11 cellular contexts compared by ENCODE assay signal in the genomic region with DNA sequence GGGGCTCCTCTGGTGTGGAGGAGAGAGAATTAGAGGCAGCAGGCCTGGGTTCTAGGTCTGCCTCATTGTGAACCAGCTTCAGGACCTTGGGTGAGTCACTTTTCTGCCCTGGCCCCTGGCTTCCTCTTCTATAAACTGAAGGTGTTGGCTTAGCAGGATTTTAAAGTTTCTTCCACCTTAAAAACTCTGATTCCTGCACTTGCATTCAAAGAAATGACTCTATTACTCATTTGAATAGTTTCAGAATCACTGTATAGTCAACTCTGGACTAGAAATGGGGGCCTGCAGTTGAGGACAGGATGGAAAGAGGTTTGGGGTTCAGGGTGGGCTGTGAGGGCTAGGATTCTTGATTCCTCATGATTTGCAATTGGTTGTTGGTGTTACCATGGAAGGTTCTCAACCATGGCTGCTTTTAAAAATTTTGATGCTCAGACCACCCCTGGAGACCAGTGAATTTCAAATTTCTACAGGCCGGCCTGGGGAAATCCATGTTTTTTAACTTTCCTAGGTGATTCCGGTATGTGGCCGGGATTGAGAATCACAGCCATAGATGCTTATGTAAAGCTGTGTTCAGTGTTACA. TPM values are rescaled to one million over a fixed set of nuclear protein-coding genes. Genes with fewer than 3 reads are reported as not detected.
DNase-seq lines count a peak whose midpoint lies in the region; ATAC-seq, FAIRE-seq and TF ChIP-seq lines count a peak whose summit lies in the region.
"Had no signal": no experiment of that assay in that cellular context is flagged by ENCODE, and none has a peak within 500 bp of the region (broad histone marks: within the 10 kb centered on the region; RNA-seq: fewer than 3 reads in every experiment).

No MANE protein-coding gene starts in this region.

- no peak overlapping the region for H3K4me3 ChIP-seq in SJSA1
- no peak overlapping the region for H3K4me3 ChIP-seq in mesenchymal stem cell (ENCODE audit: insufficient read depth in 1 of 2, low read depth in 1 of 2, low read length in 2 of 2)
- H3K4me3 ChIP-seq: sigmoid colon had no signal

- peak; percentile 29 for ATAC-seq in GM21825 (IDR thresholded peaks at IDR 0.05; ENCODE audit: unreplicated experiment)

- H2BK5ac ChIP-seq in mesenchymal stem cell (ENCODE audit: low read depth, low read length, poor library complexity, severe bottlenecking) = no peak overlapping the region

- DNase-seq in GM12891 (ENCODE audit: insufficient read length, low spot score) (no peak), SJSA1 (ENCODE audit: low read depth in 1 of 2, low spot score in 2 of 2) (no peak), mesenchymal stem cell (no peak), AG08395 (ENCODE audit: low spot score) (no peak), cardiac septum (ENCODE audit: low spot score) (no peak), cerebellum (ENCODE audit: low spot score) (no peak), OCI-M1 (lab: John Stamatoyannopoulos, UW) (no peak)
- DNase-seq: activated gamma-delta T cell, NCI-H1436 treated with DMSO at 0.1 percent for 48 hours, sigmoid colon had no signal

- peak overlapping the region; percentile 10; the same call in 1 of the 2 replicates for H3K27ac ChIP-seq in SJSA1
- H3K27ac ChIP-seq in mesenchymal stem cell (ENCODE audit: low read length, poor library complexity, severe bottlenecking) = no peak overlapping the region

- H3K27me3 ChIP-seq in SJSA1 (replicated peaks) (no peaks in the 10 kb centered on the region), mesenchymal stem cell (ENCODE audit: control insufficient read depth in 1 of 2, insufficient read depth in 1 of 2, low read length in 2 of 2) (no peaks in the 10 kb centered on the region)
- H3K27me3 ChIP-seq: sigmoid colon had no signal

- 100% methylated on average over 1 of the region's 3 CpGs for WGBS in mesenchymal stem cell

- no peak overlapping the region for H2AFZ ChIP-seq in mesenchymal stem cell (ENCODE audit: low read depth, low read length)

- peak overlapping the region; percentile 13 for H3K9ac ChIP-seq in mesenchymal stem cell (ENCODE audit: low read length)

- no peak overlapping the region for H4K8ac ChIP-seq in mesenchymal stem cell (ENCODE audit: low read length)

- peak; percentile 28 for FAIRE-seq in GM12891 (lab: Jason Lieb, UNC)

- H3K9me3 ChIP-seq in SJSA1 (replicated peaks) (no peaks in the 10 kb centered on the region), mesenchymal stem cell (ENCODE audit: control insufficient read depth, low read length) (no peaks in the 10 kb centered on the region)
- H3K9me3 ChIP-seq: sigmoid colon had no signal

- no peak overlapping the region for H3K4me2 ChIP-seq in mesenchymal stem cell (ENCODE audit: low read length, poor library complexity, severe bottlenecking)

- H3K36me3 ChIP-seq in SJSA1 = peaks cover 16% of the 10 kb centered on the region; the same call in 1 of the 2 replicates
- peaks cover 0 to 27% of the 10 kb centered on the region in 2 experiments for H3K36me3 ChIP-seq in mesenchymal stem cell (ENCODE audit: control insufficient read depth in 1 of 2, insufficient read depth in 2 of 2, low read depth in 1 of 2, low read length in 2 of 2)
- H3K36me3 ChIP-seq: sigmoid colon had no signal

- H2BK120ac ChIP-seq in mesenchymal stem cell (ENCODE audit: low read depth, low read length) = no peak overlapping the region

- no peak overlapping the region for H3K4ac ChIP-seq in mesenchymal stem cell (ENCODE audit: low read depth in 1 of 2, low read length in 2 of 2)

- H3K14ac ChIP-seq in mesenchymal stem cell (ENCODE audit: low read length in 2 of 2) = no peak overlapping the region

- H4K91ac ChIP-seq in mesenchymal stem cell (ENCODE audit: low read length) = no peak overlapping the region

- no peak for TF ChIP-seq POLR2A in GM12891 (IDR thresholded peaks at IDR 0.05; ENCODE audit: low read depth, low read length)

- H3K4me1 ChIP-seq in SJSA1 (replicated peaks) (peaks cover 90% of the 10 kb centered on the region), mesenchymal stem cell (ENCODE audit: control insufficient read depth, insufficient read depth, low read depth, low read length) (peaks cover 25% of the 10 kb centered on the region)

- H2AK5ac ChIP-seq in mesenchymal stem cell (ENCODE audit: low read length, severe bottlenecking) = no peak overlapping the region

- no peak overlapping the region for H3K23ac ChIP-seq in mesenchymal stem cell (ENCODE audit: low read length in 2 of 2)

- no peak overlapping the region for H2BK12ac ChIP-seq in mesenchymal stem cell (ENCODE audit: low read length in 2 of 2)

- intact Hi-C loops in cardiac septum (cut with DNase I) = no loop called here

- H3K18ac ChIP-seq in mesenchymal stem cell (ENCODE audit: low read depth in 1 of 2, low read length in 2 of 2) = peak overlapping the region in 1 of 2 experiments; percentile 26

- H2BK15ac ChIP-seq in mesenchymal stem cell (ENCODE audit: low read depth, poor library complexity, severe bottlenecking) = no peak overlapping the region

- H3K79me1 ChIP-seq in mesenchymal stem cell (replicated peaks; ENCODE audit: low read length, poor library complexity, severe bottlenecking) = peaks cover 34% of the 10 kb centered on the region

TF ChIP-seq in GM12891, 5 proteins besides CTCF, POLR2A, EP300 and RAD21:
- TF ChIP-seq POLR2AphosphoS5 (IDR thresholded peaks at IDR 0.05; ENCODE audit: low read depth, low read length) (peak; percentile 15; the same call in 1 of the 2 replicates), SPI1 (IDR thresholded peaks at IDR 0.05; ENCODE audit: low read depth, low read length) (peak; percentile 79), PAX5 (IDR thresholded peaks at IDR 0.05; ENCODE audit: insufficient read depth, low read length, severe bottlenecking) (peak; percentile 9), POU2F2 (IDR thresholded peaks at IDR 0.05; ENCODE audit: low read depth, low read length) (no peak; the same call in 1 of the 2 replicates), TAF1 (IDR thresholded peaks at IDR 0.05; ENCODE audit: low read depth, low read length) (peak; percentile 39; the same call in 1 of the 2 replicates)

RNA-seq across cellular contexts. Expression of a gene that starts 19.9 kb away (rescaled TPM):
- 36.4 TPM for polyA plus RNA-seq in GM12891 (2012; ENCODE audit: low read depth, missing spikeins)
- total RNA-seq in SJSA1 (2014; rRNA removed; shearing (Covaris generic)) = 19.5 and 22.0 TPM in 2 replicates
- 126 TPM for polyA plus RNA-seq in mesenchymal stem cell (2013, experiment 1 of 2)
- polyA plus RNA-seq in mesenchymal stem cell (2013, experiment 2 of 2) = 125 TPM
- total RNA-seq in cardiac septum (18.4 TPM), cerebellum (10.4 TPM)
